8 cellular contexts compared by ENCODE assay signal in genomic region chr11:30733748-30734147, GRCh38.
"Had no signal": no experiment of that assay in that cellular context is flagged by ENCODE, and none has a peak within 500 bp of the region (broad histone marks: within the 10 kb centered on the region; RNA-seq: fewer than 3 reads in every experiment).

No MANE protein-coding gene starts in this region.

- FAIRE-seq: HepG2, HTR-8/SVneo, K562 had no signal

- H3K4me3 ChIP-seq: K562 had no signal

- H3K27me3 Mint-ChIP-seq: IgD-negative memory B cell had no signal

- H3K27ac ChIP-seq: HL-60 had no signal

- DNase-seq: IMR-90, KBM-7, KG1 had no signal

- H3K27ac Mint-ChIP-seq: IgD-negative memory B cell had no signal

- H3K4me1 Mint-ChIP-seq: IgD-negative memory B cell had no signal

- ATAC-seq: HepG2, K562 had no signal

- H3K4me3 Mint-ChIP-seq: IgD-negative memory B cell had no signal
